In genomic region chr2:132429351-132429750, GRCh38 we compare ENCODE assay signal across 23 cellular contexts. TPM values are rescaled to one million over a fixed set of nuclear protein-coding genes. Genes with fewer than 3 reads are reported as not detected.
DNase-seq lines count a peak whose midpoint lies in the region; ATAC-seq and TF ChIP-seq lines count a peak whose summit lies in the region.
"Had no signal": no experiment of that assay in that cellular context is flagged by ENCODE, and none has a peak within 500 bp of the region (broad histone marks: within the 10 kb centered on the region; RNA-seq: fewer than 3 reads in every experiment).

No MANE protein-coding gene starts in this region.

- H3K4me3 ChIP-seq in SK-N-SH (ENCODE audit: low read depth in 2 of 2, low read length in 1 of 2) (no peak overlapping the region), PC-3 (ENCODE audit: low read length) (no peak overlapping the region), endodermal cell (ENCODE audit: low read length) (no peak overlapping the region), trophoblast cell (ENCODE audit: low read depth, low read length) (no peak overlapping the region)
- H3K4me3 ChIP-seq: A549; BLaER1 treated with 17β-estradiol and CSF1 and Interleukin-3, amounts not matched to agents 10 nM and 100 nM; GM23338 had no signal

- H3K27me3 Mint-ChIP-seq in endodermal cell (ENCODE audit: insufficient read depth) = no peaks in the 10 kb centered on the region
- H3K27me3 Mint-ChIP-seq: CD4-positive, alpha-beta T cell; CD8-positive, alpha-beta memory T cell had no signal

- H2BK12ac ChIP-seq in trophoblast cell (ENCODE audit: low read length) = no peak overlapping the region

- TF ChIP-seq RAD21 in SK-N-SH (IDR thresholded peaks at IDR 0.05; ENCODE audit: low read length) = no peak

- H3K4me1 ChIP-seq in SK-N-SH (ENCODE audit: control insufficient read depth in 1 of 2, insufficient read depth in 2 of 2, low read depth in 1 of 2, low read length in 1 of 2) = peaks cover 0 to 9% of the 10 kb centered on the region in 2 experiments; a peak in 2 of 4 replicates
- H3K4me1 ChIP-seq in PC-3 (ENCODE audit: insufficient read depth, low read length) = peaks cover 52% of the 10 kb centered on the region
- H3K4me1 ChIP-seq in endodermal cell (ENCODE audit: control insufficient read depth, insufficient read depth, low read length) = no peaks in the 10 kb centered on the region
- H3K4me1 ChIP-seq in trophoblast cell (ENCODE audit: control insufficient read depth in 1 of 2, insufficient read depth in 2 of 2, low read length in 2 of 2) = peaks cover 14 to 18% of the 10 kb centered on the region in 2 experiments
- H3K4me1 ChIP-seq: BE2C; BLaER1 treated with 17β-estradiol and CSF1 and Interleukin-3, amounts not matched to agents 10 nM and 100 nM had no signal

- no peak overlapping the region for H3K4me3 Mint-ChIP-seq in endodermal cell
- H3K4me3 Mint-ChIP-seq: CD14-positive monocyte; CD4-positive, alpha-beta T cell; CD8-positive, alpha-beta memory T cell; GM23338; H9 had no signal

- peaks cover 17% of the 10 kb centered on the region for H3K36me3 Mint-ChIP-seq in endodermal cell (ENCODE audit: low read depth)
- H3K36me3 Mint-ChIP-seq: CD14-positive monocyte; CD8-positive, alpha-beta memory T cell had no signal

- no peak for TF ChIP-seq CTCF in SK-N-SH (IDR thresholded peaks at IDR 0.05)
- no peak for TF ChIP-seq CTCF in PC-3 (conservative IDR thresholded peaks at IDR 0.05; ENCODE audit: low read depth, low read length)
- no peak for TF ChIP-seq CTCF in endodermal cell (conservative IDR thresholded peaks at IDR 0.05)
- TF ChIP-seq CTCF in omental fat pad (IDR thresholded peaks at IDR 0.05) = no peak

- H4K8ac ChIP-seq in trophoblast cell (ENCODE audit: low read depth, low read length) = no peak overlapping the region

- H3K4me1 Mint-ChIP-seq in endodermal cell = peaks cover 3% of the 10 kb centered on the region
- H3K4me1 Mint-ChIP-seq: CD14-positive monocyte; CD8-positive, alpha-beta memory T cell; GM23338; H9 had no signal

- no peak overlapping the region for H2BK5ac ChIP-seq in trophoblast cell (ENCODE audit: low read depth, low read length, poor library complexity)

- WGBS in SK-N-SH (ENCODE audit: low lambda C conversion rate) = 94% methylated on average over 2 of the region's 2 CpGs
- 85 to 90% methylated on average over 2 of the region's 2 CpGs for WGBS in endodermal cell (ENCODE audit: insufficient coverage in 1 of 2, insufficient read length in 1 of 2), 2 experiments
- no CpG with 5 or more reads among the region's 2 CpGs for WGBS in trophoblast cell (ENCODE audit: extremely low coverage, insufficient coverage, insufficient read length)

- H2AK5ac ChIP-seq in trophoblast cell (ENCODE audit: low read length) = no peak overlapping the region

- no peak for TF ChIP-seq EP300 in SK-N-SH (IDR thresholded peaks at IDR 0.05; ENCODE audit: borderline replicate concordance in 1 of 2, low read depth in 1 of 2, low read length in 1 of 2)

- H3K23ac ChIP-seq in trophoblast cell (ENCODE audit: low read length) = no peak overlapping the region

- POLR2A ChIA-PET in SK-N-SH (lab: Yijun Ruan, JAX) = no interaction called here
- POLR2A ChIA-PET in PC-3 (lab: Charles Lee; ENCODE audit: unreplicated experiment) = no interaction called here

- no peaks in the 10 kb centered on the region for H3K9me3 Mint-ChIP-seq in endodermal cell
- H3K9me3 Mint-ChIP-seq: GM23338 had no signal

- H3F3A ChIP-seq in SK-N-SH (replicated peaks; ENCODE audit: insufficient read depth) (no peaks in the 10 kb centered on the region), PC-3 (ENCODE audit: low read length, unreplicated experiment) (peaks cover 11% of the 10 kb centered on the region)

- intact Hi-C loops in PC-3 (cut with micrococcal nuclease) = no loop called here

- no peak overlapping the region for H3K18ac ChIP-seq in trophoblast cell (ENCODE audit: low read length)

- H3K79me2 ChIP-seq in SK-N-SH (ENCODE audit: insufficient read depth) (no peaks in the 10 kb centered on the region), PC-3 (ENCODE audit: low read length) (peaks cover 82% of the 10 kb centered on the region), trophoblast cell (ENCODE audit: control insufficient read depth, insufficient read depth, low read length, poor library complexity) (peaks cover 2% of the 10 kb centered on the region)

- BruUV-seq in PC-3 (replicated peaks; lab: Mats Ljungman, UMichigan) = no TSS peak

- no peak overlapping the region for H3K14ac ChIP-seq in trophoblast cell (ENCODE audit: low read length)

- no peak overlapping the region for H3K27ac Mint-ChIP-seq in endodermal cell
- H3K27ac Mint-ChIP-seq: CD14-positive monocyte; CD4-positive, alpha-beta T cell; GM23338; H9 had no signal

- no peak overlapping the region for H3K4ac ChIP-seq in trophoblast cell (ENCODE audit: low read depth, low read length)

- H2BK120ac ChIP-seq in trophoblast cell (ENCODE audit: insufficient read depth, low read length, poor library complexity) = no peak overlapping the region

- no peaks in the 10 kb centered on the region for H3K36me3 ChIP-seq in SK-N-SH (replicated peaks in 1 of 2; ENCODE audit: control insufficient read depth in 1 of 2, insufficient read depth in 2 of 2, low read length in 1 of 2)
- H3K36me3 ChIP-seq in PC-3 (ENCODE audit: low read depth, low read length) = peaks cover 30% of the 10 kb centered on the region
- peaks cover 2% of the 10 kb centered on the region for H3K36me3 ChIP-seq in endodermal cell (ENCODE audit: control insufficient read depth, insufficient read depth, low read length)
- no peaks in the 10 kb centered on the region for H3K36me3 ChIP-seq in trophoblast cell (ENCODE audit: control insufficient read depth in 1 of 2, insufficient read depth in 2 of 2, low read length in 2 of 2)
- H3K36me3 ChIP-seq: BE2C; BLaER1 treated with 17β-estradiol and CSF1 and Interleukin-3, amounts not matched to agents 10 nM and 100 nM had no signal

- H3K27ac ChIP-seq in SK-N-SH (ENCODE audit: low read depth in 2 of 2, low read length in 1 of 2) (no peak overlapping the region), PC-3 (ENCODE audit: low read length) (peak overlapping the region; percentile 99), endodermal cell (ENCODE audit: low read depth, low read length) (no peak overlapping the region), trophoblast cell (ENCODE audit: low read depth, low read length) (no peak overlapping the region)
- H3K27ac ChIP-seq: 22Rv1; A549; BLaER1 treated with 17β-estradiol and CSF1 and Interleukin-3, amounts not matched to agents 10 nM and 100 nM had no signal

- no peak for DNase-seq in SK-N-SH
- DNase-seq in PC-3 = no peak
- peak; percentile 20 for DNase-seq in endodermal cell
- no peak for DNase-seq in trophoblast cell
- DNase-seq in omental fat pad (ENCODE audit: low spot score) = no peak
- DNase-seq in NCI-H345 treated with DMSO at 0.1 percent for 48 hours (lab: John Stamatoyannopoulos, UW; ENCODE audit: unreplicated experiment) = no peak
- DNase-seq: ACHN; AML-193; BE2C; CD4-positive, alpha-beta T cell; CD8-positive, alpha-beta memory T cell; DMS53; DMS79 treated with DMSO at 0.1 percent for 48 hours; GF-D8; H9 had no signal

- CTCF ChIA-PET in SK-N-SH (lab: Yijun Ruan, JAX) (interaction anchor here (0.9 to 2.0 kb wide), 4 partner anchors 10 to 182 kb away, joined by 3 to 7 read pairs (median 4); no protein-coding TSS in a partner anchor), PC-3 (lab: Charles Lee) (interaction anchor here (0.9 kb wide), 1 partner anchor 9 kb away, joined by 12 read pairs; no protein-coding TSS in a partner anchor)

- H3K27me3 ChIP-seq in SK-N-SH (ENCODE audit: insufficient read depth) (no peaks in the 10 kb centered on the region), PC-3 (ENCODE audit: low read length) (no peaks in the 10 kb centered on the region), endodermal cell (ENCODE audit: control insufficient read depth, insufficient read depth, low read length, poor library complexity, severe bottlenecking) (no peaks in the 10 kb centered on the region), trophoblast cell (ENCODE audit: insufficient read depth, low read length) (no peaks in the 10 kb centered on the region)
- H3K27me3 ChIP-seq: BE2C; BLaER1 treated with 17β-estradiol and CSF1 and Interleukin-3, amounts not matched to agents 10 nM and 100 nM had no signal

- H3K79me1 ChIP-seq in trophoblast cell (ENCODE audit: low read length) = peaks cover 7% of the 10 kb centered on the region

- H3K4me2 ChIP-seq in SK-N-SH = no peak overlapping the region
- H3K4me2 ChIP-seq in PC-3 (ENCODE audit: low read length) = 0 out of 2 replicates have a peak overlapping the region, but pooled peaks have one; percentile 86
- no peak overlapping the region for H3K4me2 ChIP-seq in trophoblast cell (ENCODE audit: low read length)
- H3K4me2 ChIP-seq: A549; BLaER1 treated with 17β-estradiol and CSF1 and Interleukin-3, amounts not matched to agents 10 nM and 100 nM; GM23338 had no signal

- H3K9me2 ChIP-seq in SK-N-SH (no peaks in the 10 kb centered on the region), PC-3 (replicated peaks; ENCODE audit: low read length) (no peaks in the 10 kb centered on the region)

- H3K9me3 ChIP-seq in SK-N-SH (no peaks in the 10 kb centered on the region), PC-3 (ENCODE audit: low read length) (no peaks in the 10 kb centered on the region), endodermal cell (ENCODE audit: control insufficient read depth, low read length) (peaks cover 14% of the 10 kb centered on the region), trophoblast cell (ENCODE audit: insufficient read depth, low read depth, low read length) (peaks cover 1% of the 10 kb centered on the region)
- H3K9me3 ChIP-seq: BE2C had no signal

- ATAC-seq in SK-N-SH treated with all-trans-retinoic acid at 6 μM for 48 hours (no peak), PC-3 (no peak), omental fat pad (ENCODE audit: low FRiP score) (no peak), HG03565 (IDR thresholded peaks at IDR 0.05; ENCODE audit: unreplicated experiment) (no peak)
- ATAC-seq: A549, GM23338, HCT116 had no signal

- no peaks in the 10 kb centered on the region for H4K20me1 ChIP-seq in SK-N-SH (ENCODE audit: insufficient read depth)
- no peaks in the 10 kb centered on the region for H4K20me1 ChIP-seq in PC-3 (ENCODE audit: low read length)
- H4K20me1 ChIP-seq: BLaER1 treated with 17β-estradiol and CSF1 and Interleukin-3, amounts not matched to agents 10 nM and 100 nM had no signal

- H2AFZ ChIP-seq in SK-N-SH (ENCODE audit: low read depth) = no peak overlapping the region
- H2AFZ ChIP-seq in PC-3 (ENCODE audit: low read length) = no peak overlapping the region
- no peak overlapping the region for H2AFZ ChIP-seq in trophoblast cell (ENCODE audit: insufficient read depth, low read length, poor library complexity)
- H2AFZ ChIP-seq: GM23338 had no signal

- peak overlapping the region; percentile 18 for H4K91ac ChIP-seq in trophoblast cell (ENCODE audit: low read depth, low read length)

- no peak overlapping the region for H4K12ac ChIP-seq in trophoblast cell (ENCODE audit: low read depth, low read length)

- H3K9ac ChIP-seq in SK-N-SH = no peak overlapping the region
- H3K9ac ChIP-seq in PC-3 (ENCODE audit: low read length) = peak overlapping the region; percentile 89
- H3K9ac ChIP-seq in endodermal cell (ENCODE audit: extremely low read depth, low read length, poor library complexity, severe bottlenecking) = no peak overlapping the region
- no peak overlapping the region for H3K9ac ChIP-seq in trophoblast cell (ENCODE audit: low read length)
- H3K9ac ChIP-seq: BLaER1 treated with 17β-estradiol and CSF1 and Interleukin-3, amounts not matched to agents 10 nM and 100 nM had no signal

RNA-seq across cellular contexts. Expression of gene GPR39, which starts 12.7 kb away (rescaled TPM):
- polyA plus RNA-seq in SK-N-SH (2012; rRNA removed) = 2.1 and 2.3 TPM in 2 replicates
- 1.2 and 1.7 TPM in 2 replicates for polyA plus RNA-seq in SK-N-SH (2012; cell fraction: cytosol; rRNA removed)
- polyA plus RNA-seq in SK-N-SH (2012; cell fraction: nucleus; rRNA removed) = 1.2 and 2.1 TPM in 2 replicates
- total RNA-seq in PC-3 (2014; rRNA removed) = 34.8 and 43.2 TPM in 2 replicates
- 10 to 100 TPM in 1 of 2 donors, 1 to 10 TPM in 1; 9.4 to 14.6 TPM for total RNA-seq in endodermal cell
- polyA plus RNA-seq in endodermal cell (2013, experiment 1 of 2) = 2.6 TPM
- 2.8 TPM for polyA plus RNA-seq in endodermal cell (2013, experiment 2 of 2)
- 3.3 TPM in 2 replicates for polyA plus RNA-seq in trophoblast cell (2013)
- total RNA-seq in omental fat pad = not detected
- total RNA-seq: CD4-positive, alpha-beta T cell; CD8-positive, alpha-beta memory T cell had no signal
- polyA plus RNA-seq: CD14-positive monocyte; CD8-positive, alpha-beta memory T cell had no signal

Comparison
In these comparisons a context has a peak if more than half of its experiments do, and no peak if none do; other contexts are left out.
1. RNA of gene GPR39, which starts 12.7 kb away (total RNA-seq): 34.8 to 43.2 TPM in PC-3 and 9.4 to 14.6 TPM in endodermal cell; not detected in omental fat pad; every median in the first group is over 4 times any median in the second.